ENCODE assay signal across 9 cellular contexts in genomic region chr11:65298131-65298535, GRCh38. TPM values are rescaled to one million over a fixed set of nuclear protein-coding genes. Genes with fewer than 3 reads are reported as not detected.
DNase-seq lines count a peak whose midpoint lies in the region; ATAC-seq and TF ChIP-seq lines count a peak whose summit lies in the region.
"Had no signal": no experiment of that assay in that cellular context is flagged by ENCODE, and none has a peak within 500 bp of the region (broad histone marks: within the 10 kb centered on the region; RNA-seq: fewer than 3 reads in every experiment).

No MANE protein-coding gene starts in this region.

- no peak overlapping the region for H2AK5ac ChIP-seq in neuronal stem cell (ENCODE audit: low read depth, low read length)

- H3K4me3 Mint-ChIP-seq in brain: peak overlapping the region in 2 of 5 experiments; percentile 70 to 79

- no peak overlapping the region for H2BK12ac ChIP-seq in neuronal stem cell (ENCODE audit: low read length)

- ATAC-seq in Right ventricle myocardium superior (ENCODE audit: poor library complexity): peak; percentile 86
- ATAC-seq in upper lobe of left lung (ENCODE audit: low FRiP score in 2 of 2): peak; percentile 66 to 76
- ATAC-seq in HG03460 (IDR thresholded peaks at IDR 0.05; ENCODE audit: unreplicated experiment): no peak
- no peak for ATAC-seq in HG03025 (IDR thresholded peaks at IDR 0.05; ENCODE audit: low FRiP score, unreplicated experiment)

- H3K4me2 ChIP-seq in neuronal stem cell (ENCODE audit: insufficient read depth, low read length, poor library complexity, severe bottlenecking): no peak overlapping the region

- H3K9me3 Mint-ChIP-seq in brain: peaks cover 0 to 3% (median 0%) of the 10 kb centered on the region in 5 experiments

- no peak overlapping the region for H2AFZ ChIP-seq in neuronal stem cell (ENCODE audit: low read length)

- no peak overlapping the region for H3K23ac ChIP-seq in neuronal stem cell (ENCODE audit: low read depth, low read length, poor library complexity)

- peak in 2 of 4 donors; percentile 17 to 30 for TF ChIP-seq EP300 in upper lobe of left lung (IDR thresholded peaks at IDR 0.05)

- intact Hi-C loops in Right ventricle myocardium superior (cut with DNase I): no loop called here

- peak overlapping the region; percentile 50 for H3K9ac ChIP-seq in neuronal stem cell (ENCODE audit: low read depth, low read length, poor library complexity)

- no peak for TF ChIP-seq POLR2A in upper lobe of left lung (IDR thresholded peaks at IDR 0.05)

- no peak overlapping the region for H3K4ac ChIP-seq in neuronal stem cell (ENCODE audit: low read length)

- peaks cover 80% of the 10 kb centered on the region for H3K4me1 Mint-ChIP-seq in brain

- H3K27me3 Mint-ChIP-seq in brain: no peaks in the 10 kb centered on the region

- DNase-seq in Right ventricle myocardium superior (peak; percentile 96), neuronal stem cell (ENCODE audit: low spot score) (no peak), upper lobe of left lung (peak; percentile 43 to 83), amniotic stem cell (lab: John Stamatoyannopoulos, UW) (no peak), HuH-7 (ENCODE audit: low spot score) (no peak)

- TF ChIP-seq CTCF in brain (conservative IDR thresholded peaks at IDR 0.05) (no peak), upper lobe of left lung (IDR thresholded peaks at IDR 0.05) (no peak)

- no peaks in the 10 kb centered on the region for H3K79me1 ChIP-seq in neuronal stem cell (ENCODE audit: low read depth, low read length)

- H3K27me3 ChIP-seq in neuronal stem cell (ENCODE audit: control insufficient read depth in 3 of 3, insufficient read depth in 3 of 3, low read depth in 1 of 3, low read length in 3 of 3) (no peaks in the 10 kb centered on the region), upper lobe of left lung (no peaks in the 10 kb centered on the region)

- peak overlapping the region in 3 of 5 experiments; percentile 92 to 98 (median 96) for H3K27ac Mint-ChIP-seq in brain

- peaks cover 23% of the 10 kb centered on the region for H3K36me3 Mint-ChIP-seq in brain

- H4K91ac ChIP-seq in neuronal stem cell (ENCODE audit: low read depth, low read length, poor library complexity): peak overlapping the region; percentile 76

- no peak overlapping the region for H2BK5ac ChIP-seq in neuronal stem cell (ENCODE audit: low read length)

- H2BK15ac ChIP-seq in neuronal stem cell (ENCODE audit: low read length): no peak overlapping the region

- H3K14ac ChIP-seq in neuronal stem cell (ENCODE audit: low read length): no peak overlapping the region

- H3K4me3 ChIP-seq in neuronal stem cell (ENCODE audit: low read length in 2 of 2) (peak overlapping the region in 1 of 2 donors; percentile 17), upper lobe of left lung (no peak overlapping the region)

- H4K8ac ChIP-seq in neuronal stem cell (ENCODE audit: low read depth, low read length): no peak overlapping the region

- no peak overlapping the region for H2BK120ac ChIP-seq in neuronal stem cell (ENCODE audit: low read depth, low read length)

- H3K18ac ChIP-seq in neuronal stem cell (ENCODE audit: low read length): peak overlapping the region; percentile 11

- no CpG with 5 or more reads among the region's 8 CpGs for WGBS in neuronal stem cell (ENCODE audit: extremely low coverage in 2 of 2, insufficient read length in 2 of 2, insufficient replicate concordance in 1 of 2), 2 donors
- WGBS in upper lobe of left lung, 2 donors: 80 to 82% methylated on average over 2 to 3 of the region's 8 CpGs

- H3K4me1 ChIP-seq in neuronal stem cell (ENCODE audit: control insufficient read depth in 2 of 2, insufficient read depth in 1 of 2, low read depth in 1 of 2, low read length in 2 of 2) (peaks cover 9 to 30% of the 10 kb centered on the region in 2 donors), upper lobe of left lung (peaks cover 14 to 32% (median 21%) of the 10 kb centered on the region in 4 donors)

- H3K36me3 ChIP-seq in neuronal stem cell (replicated peaks in 1 of 2; ENCODE audit: control insufficient read depth in 2 of 2, insufficient read depth in 2 of 2, low read length in 2 of 2): peaks cover 41 to 89% of the 10 kb centered on the region in 2 donors
- peaks cover 6 to 37% (median 22%) of the 10 kb centered on the region in 4 donors for H3K36me3 ChIP-seq in upper lobe of left lung

- H3K27ac ChIP-seq in neuronal stem cell (replicated peaks; ENCODE audit: low read length) (no peak overlapping the region), upper lobe of left lung (peak overlapping the region; percentile 70 to 78 (median 74))

- H3K9me3 ChIP-seq in neuronal stem cell (replicated peaks in 1 of 2; ENCODE audit: control insufficient read depth in 2 of 2, insufficient read depth in 1 of 2, low read depth in 1 of 2, low read length in 2 of 2): no peaks in the 10 kb centered on the region
- no peaks in the 10 kb centered on the region for H3K9me3 ChIP-seq in upper lobe of left lung

RNA-seq across cellular contexts. Expression of gene CDC42EP2, which starts 16.5 kb away (rescaled TPM):
- polyA plus RNA-seq in brain (ENCODE audit: insufficient read depth, low read depth, low replicate concordance): 8.3 TPM
- total RNA-seq in Right ventricle myocardium superior (14.0 TPM), upper lobe of left lung (10 to 100 TPM in 5 of 6 donors, 1 to 10 TPM in 1; 7.7 to 45.2 (median 14.6) TPM)
- polyA plus RNA-seq in neuronal stem cell (2013, experiment 1 of 2): 1.4 TPM
- polyA plus RNA-seq in neuronal stem cell (2013, experiment 2 of 2): 1.6 TPM

RNA-seq across cellular contexts. Expression of gene DPF2, which starts 35.5 kb away (rescaled TPM):
- 75.7 TPM for polyA plus RNA-seq in brain (ENCODE audit: insufficient read depth, low read depth, low replicate concordance)
- total RNA-seq in Right ventricle myocardium superior: 49.3 TPM
- 78.6 TPM for polyA plus RNA-seq in neuronal stem cell (2013, experiment 1 of 2)
- 77.3 TPM for polyA plus RNA-seq in neuronal stem cell (2013, experiment 2 of 2)
- total RNA-seq in upper lobe of left lung: 10 to 100 TPM; 32.1 to 68.1 (median 54.7) TPM

RNA-seq across cellular contexts. Expression of gene POLA2, which starts 36.4 kb away (rescaled TPM):
- 26.4 TPM for polyA plus RNA-seq in brain (ENCODE audit: insufficient read depth, low read depth, low replicate concordance)
- total RNA-seq in Right ventricle myocardium superior: 4.9 TPM
- polyA plus RNA-seq in neuronal stem cell (2013, experiment 1 of 2): 13.5 TPM
- polyA plus RNA-seq in neuronal stem cell (2013, experiment 2 of 2): 13.4 TPM
- total RNA-seq in upper lobe of left lung: 10 to 100 TPM in 3 of 6 donors, 1 to 10 TPM in 3; 6.0 to 19.9 (median 8.7) TPM

RNA-seq across cellular contexts. Expression of gene TIGD3, which starts 56.4 kb away (rescaled TPM):
- 7.1 TPM for polyA plus RNA-seq in brain (ENCODE audit: insufficient read depth, low read depth, low replicate concordance)
- total RNA-seq in Right ventricle myocardium superior (1.0 TPM), upper lobe of left lung (under 1 TPM in 4 of 6 donors, not detected in 2; 0.15 to 0.51 (median 0.35) TPM)
- 1.8 TPM for polyA plus RNA-seq in neuronal stem cell (2013, experiment 1 of 2)
- 1.6 TPM for polyA plus RNA-seq in neuronal stem cell (2013, experiment 2 of 2)
- total RNA-seq: subcutaneous adipose tissue had no signal

Comparison
In these comparisons a context has a peak if more than half of its experiments do, and no peak if none do; other contexts are left out.
1. ATAC-seq: peak in Right ventricle myocardium superior (single experiment) and upper lobe of left lung (2 of 2); none in HG03460 (single experiment) and HG03025 (single experiment).
2. DNase-seq: peak in Right ventricle myocardium superior (single experiment) and upper lobe of left lung (2 of 2); none in neuronal stem cell (single experiment), amniotic stem cell (single experiment) and HuH-7 (single experiment).